ENCODE assay signal across 16 cellular contexts in genomic region chr1:94186946-94187345, GRCh38.
"Had no signal": no experiment of that assay in that cellular context is flagged by ENCODE, and none has a peak within 500 bp of the region (broad histone marks: within the 10 kb centered on the region; RNA-seq: fewer than 3 reads in every experiment).

No MANE protein-coding gene starts in this region.

- H3K79me2 ChIP-seq: hepatocyte had no signal

- H3K27ac ChIP-seq: colonic mucosa, hepatocyte, ovary had no signal

- H3K4me1 Mint-ChIP-seq: natural killer cell, neural crest cell had no signal

- H3K9me3 Mint-ChIP-seq: natural killer cell, neural crest cell had no signal

- H3K36me3 ChIP-seq: colonic mucosa, ovary had no signal

- H3K4me1 ChIP-seq: colonic mucosa had no signal

- H3K27me3 ChIP-seq: colonic mucosa, hepatocyte, ovary had no signal

- DNase-seq: colonic mucosa; dermis blood vessel endothelial cell; erythroblast; foreskin melanocyte; head of caudate nucleus; kidney; left colon; natural killer cell; ovary; right cardiac atrium; small intestine; stimulated activated CD4-positive, alpha-beta T cell treated with anti-CD3 and anti-CD28 coated beads, Interleukin-2, amount 100 ng/mL, for 48 hours; stimulated activated naive CD4-positive, alpha-beta T cell treated with Interleukin-2 at 50 U/mL for 16 hours; trophoblast cell had no signal

- H3K36me3 Mint-ChIP-seq: natural killer cell had no signal

- H3K9me3 ChIP-seq: colonic mucosa, ovary had no signal

- H3K4me3 ChIP-seq: colonic mucosa, hepatocyte, ovary had no signal

- H3K27ac Mint-ChIP-seq: natural killer cell had no signal

- H3K4me3 Mint-ChIP-seq: natural killer cell, neural crest cell had no signal

- H3K4me2 ChIP-seq: hepatocyte had no signal

- H2AFZ ChIP-seq: hepatocyte had no signal

- FAIRE-seq: kidney, small intestine had no signal
